Comparison of ENCODE assay signal across 18 cellular contexts in the genomic region with DNA sequence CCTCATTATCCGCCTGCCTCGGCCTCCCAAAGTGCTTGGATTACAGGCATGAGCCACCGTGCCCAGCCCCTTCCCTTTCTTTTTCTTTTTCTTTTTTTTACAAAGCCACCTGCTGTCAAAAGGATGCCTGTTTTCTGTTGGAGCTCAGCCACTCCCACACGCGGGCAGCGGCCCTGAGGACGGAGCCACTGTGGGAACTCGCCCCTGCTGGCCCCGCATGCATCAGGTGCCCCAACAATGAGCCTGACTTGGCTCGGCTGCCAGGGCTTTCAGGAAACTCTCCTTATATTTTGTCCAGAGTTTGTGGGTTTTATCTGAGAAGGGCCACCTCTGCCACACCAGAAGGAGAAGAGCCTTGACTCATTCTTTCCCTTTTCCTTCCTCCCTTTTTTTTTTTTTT. TPM values are rescaled to one million over a fixed set of nuclear protein-coding genes. Genes with fewer than 3 reads are reported as not detected.
"Had no signal": no experiment of that assay in that cellular context is flagged by ENCODE, and none has a peak within 500 bp of the region (broad histone marks: within the 10 kb centered on the region; RNA-seq: fewer than 3 reads in every experiment).

No MANE protein-coding gene starts in this region.

- H3K9me3 Mint-ChIP-seq: activated CD4-positive, alpha-beta memory T cell treated with anti-CD3 and anti-CD28 coated beads, Interleukin-2, amount 10 ng/mL, durations not matched to agents 7 days and 5 days; activated naive CD8-positive, alpha-beta T cell treated with anti-CD3 and anti-CD28 coated beads, Interleukin-2, amount 10 ng/mL, durations not matched to agents 7 days and 5 days had no signal

- H3K27me3 ChIP-seq: breast epithelium, hepatocyte, tibial nerve had no signal

- H3K27ac Mint-ChIP-seq: activated CD4-positive, alpha-beta memory T cell treated with anti-CD3 and anti-CD28 coated beads, Interleukin-2, amount 10 ng/mL, durations not matched to agents 7 days and 5 days; activated naive CD8-positive, alpha-beta T cell treated with anti-CD3 and anti-CD28 coated beads, Interleukin-2, amount 10 ng/mL, durations not matched to agents 7 days and 5 days; activated T-cell treated with anti-CD3 and anti-CD28 coated beads, Interleukin-2, amount 50 U/mL, for 72 hours; stimulated activated memory B cell treated with anti-CD40 and anti-IgM and Interleukin-4, amounts not matched to agents 10 μg/mL and 1 μg/mL and 100 μg/mL, for 72 hours; T-helper 1 cell treated with Interleukin-12 subunit alpha and Interleukin-12 subunit beta and Interleukin-4 antibody, amounts not matched to agents 30 μg/mL and 1 μg/mL, for 36 hours had no signal

- H3K27ac ChIP-seq: breast epithelium, hepatocyte, lower lobe of right lung, prostate gland, spleen, tibial nerve had no signal

- H3K4me1 ChIP-seq: breast epithelium, lower lobe of right lung, prostate gland, spleen, tibial nerve had no signal

- H3K9me3 ChIP-seq: breast epithelium, lower lobe of right lung, prostate gland had no signal

- H3K27me3 Mint-ChIP-seq: activated CD4-positive, alpha-beta memory T cell treated with anti-CD3 and anti-CD28 coated beads, Interleukin-2, amount 10 ng/mL, durations not matched to agents 7 days and 5 days had no signal

- H3K4me3 ChIP-seq: breast epithelium, hepatocyte, lower lobe of right lung, prostate gland, spleen, tibial nerve had no signal

- H3K4me1 Mint-ChIP-seq: activated CD4-positive, alpha-beta memory T cell treated with anti-CD3 and anti-CD28 coated beads, Interleukin-2, amount 10 ng/mL, durations not matched to agents 7 days and 5 days; activated naive CD8-positive, alpha-beta T cell treated with anti-CD3 and anti-CD28 coated beads, Interleukin-2, amount 10 ng/mL, durations not matched to agents 7 days and 5 days; naive B cell; stimulated activated memory B cell treated with anti-CD40 and anti-IgM and Interleukin-4, amounts not matched to agents 10 μg/mL and 1 μg/mL and 100 μg/mL, for 72 hours had no signal

- H2AFZ ChIP-seq: hepatocyte had no signal

- H3K36me3 Mint-ChIP-seq: activated naive CD8-positive, alpha-beta T cell treated with anti-CD3 and anti-CD28 coated beads, Interleukin-2, amount 10 ng/mL, durations not matched to agents 7 days and 5 days; naive B cell; stimulated activated memory B cell treated with anti-CD40 and anti-IgM and Interleukin-4, amounts not matched to agents 10 μg/mL and 1 μg/mL and 100 μg/mL, for 72 hours had no signal

- DNase-seq: activated CD4-positive, alpha-beta memory T cell treated with anti-CD3 and anti-CD28 coated beads, Interleukin-2, amount 10 ng/mL, durations not matched to agents 7 days and 5 days; activated naive CD8-positive, alpha-beta T cell treated with anti-CD3 and anti-CD28 coated beads, Interleukin-2, amount 10 ng/mL, durations not matched to agents 7 days and 5 days; activated T-cell treated with anti-CD3 and anti-CD28 coated beads, Interleukin-2, amount 50 U/mL, for 72 hours; anterior cingulate cortex; lower lobe of right lung; naive B cell; nucleus accumbens; spleen; stimulated activated CD4-positive, alpha-beta T cell treated with anti-CD3 and anti-CD28 coated beads, Interleukin-1b, Interleukin-23, amount 100 ng/mL, for 48 hours had no signal

- H3K36me3 ChIP-seq: breast epithelium, lower lobe of right lung, prostate gland, spleen, tibial nerve had no signal

- FAIRE-seq: frontal cortex had no signal

- H3K79me2 ChIP-seq: hepatocyte had no signal

- H3K4me3 Mint-ChIP-seq: activated CD4-positive, alpha-beta memory T cell treated with anti-CD3 and anti-CD28 coated beads, Interleukin-2, amount 10 ng/mL, durations not matched to agents 7 days and 5 days; activated naive CD8-positive, alpha-beta T cell treated with anti-CD3 and anti-CD28 coated beads, Interleukin-2, amount 10 ng/mL, durations not matched to agents 7 days and 5 days; activated T-cell treated with anti-CD3 and anti-CD28 coated beads, Interleukin-2, amount 50 U/mL, for 72 hours; stimulated activated memory B cell treated with anti-CD40 and anti-IgM and Interleukin-4, amounts not matched to agents 10 μg/mL and 1 μg/mL and 100 μg/mL, for 72 hours; T-helper 1 cell treated with Interleukin-12 subunit alpha and Interleukin-12 subunit beta and Interleukin-4 antibody, amounts not matched to agents 30 μg/mL and 1 μg/mL, for 36 hours had no signal

- H3K4me2 ChIP-seq: hepatocyte had no signal

RNA-seq across cellular contexts. Expression of a gene that starts 37.1 kb away (rescaled TPM):
- total RNA-seq: activated CD4-positive, alpha-beta memory T cell treated with anti-CD3 and anti-CD28 coated beads, Interleukin-2, amount 10 ng/mL, durations not matched to agents 7 days and 5 days; activated T-cell treated with anti-CD3 and anti-CD28 coated beads, Interleukin-2, amount 50 U/mL, for 72 hours; fibroblast of lung; hepatocyte; lower lobe of right lung; sciatic nerve; spleen; tibial nerve had no signal
- polyA plus RNA-seq: fibroblast of lung had no signal
